Comparison of ENCODE assay signal across 10 cellular contexts in genomic region chr14:54653764-54654469, GRCh38.
DNase-seq lines count a peak whose midpoint lies in the region; ATAC-seq and TF ChIP-seq lines count a peak whose summit lies in the region.
"Had no signal": no experiment of that assay in that cellular context is flagged by ENCODE, and none has a peak within 500 bp of the region (broad histone marks: within the 10 kb centered on the region; RNA-seq: fewer than 3 reads in every experiment).

No MANE protein-coding gene starts in this region.

- TF ChIP-seq CTCF in lower lobe of right lung (IDR thresholded peaks at IDR 0.05), result no peak
- no peak for TF ChIP-seq CTCF in type B pancreatic cell (conservative IDR thresholded peaks at IDR 0.05)
- no peak for TF ChIP-seq CTCF in glutamatergic neuron (IDR thresholded peaks at IDR 0.05; ENCODE audit: partially characterized antibody, unreplicated experiment)

- H3K4me1 ChIP-seq in duodenal mucosa (ENCODE audit: control insufficient read depth in 1 of 2, insufficient read depth in 2 of 2, low read length in 2 of 2) (peaks cover 0 to 14% of the 10 kb centered on the region in 2 donors), lower lobe of right lung (peaks cover 51% of the 10 kb centered on the region)

- H3K36me3 Mint-ChIP-seq in type B pancreatic cell, result no peaks in the 10 kb centered on the region
- H3K36me3 Mint-ChIP-seq in glutamatergic neuron (ENCODE audit: unreplicated experiment), result no peaks in the 10 kb centered on the region

- H3K4me1 Mint-ChIP-seq in type B pancreatic cell (ENCODE audit: unreplicated experiment) (peaks cover 33% of the 10 kb centered on the region), glutamatergic neuron (ENCODE audit: low read depth, unreplicated experiment) (peaks cover 7% of the 10 kb centered on the region)

- H3K4me3 ChIP-seq in duodenal mucosa (ENCODE audit: low read depth in 1 of 2, low read length in 2 of 2), result no peak overlapping the region
- H3K4me3 ChIP-seq in lower lobe of right lung, result no peak overlapping the region

- intact Hi-C loops in lower lobe of right lung (cut with DNase I), result no loop called here

- no peaks in the 10 kb centered on the region for H3K27me3 ChIP-seq in duodenal mucosa (ENCODE audit: control insufficient read depth in 1 of 2, insufficient read depth in 2 of 2, low read length in 2 of 2)
- no peaks in the 10 kb centered on the region for H3K27me3 ChIP-seq in lower lobe of right lung (ENCODE audit: low read depth)

- peak overlapping the region; percentile 63 for H3K27ac ChIP-seq in duodenal mucosa (ENCODE audit: low read depth, low read length)
- H3K27ac ChIP-seq in lower lobe of right lung, result peak overlapping the region; percentile 76

- H3K27ac Mint-ChIP-seq in type B pancreatic cell (peak overlapping the region; percentile 70), glutamatergic neuron (ENCODE audit: unreplicated experiment) (no peak overlapping the region)
- H3K27ac Mint-ChIP-seq: T-helper 1 cell treated with Interleukin-12 subunit alpha and Interleukin-12 subunit beta and Interleukin-4 antibody, amounts not matched to agents 30 μg/mL and 1 μg/mL, for 36 hours had no signal

- peak overlapping the region in 1 of 2 donors; percentile 7 for H3K9ac ChIP-seq in duodenal mucosa (ENCODE audit: low read depth in 1 of 2, low read length in 2 of 2)

- H3K9me3 Mint-ChIP-seq in type B pancreatic cell (peaks cover 6% of the 10 kb centered on the region), glutamatergic neuron (ENCODE audit: unreplicated experiment) (peaks cover 4% of the 10 kb centered on the region)
- H3K9me3 Mint-ChIP-seq: T-helper 1 cell treated with Interleukin-12 subunit alpha and Interleukin-12 subunit beta and Interleukin-4 antibody, amounts not matched to agents 30 μg/mL and 1 μg/mL, for 36 hours had no signal

- H3K9me3 ChIP-seq in duodenal mucosa (ENCODE audit: control insufficient read depth in 1 of 2, low read length in 2 of 2), result no peaks in the 10 kb centered on the region
- no peaks in the 10 kb centered on the region for H3K9me3 ChIP-seq in lower lobe of right lung

- no peaks in the 10 kb centered on the region for H3K36me3 ChIP-seq in duodenal mucosa (ENCODE audit: control insufficient read depth in 1 of 2, insufficient read depth in 2 of 2, low read length in 2 of 2)
- no peaks in the 10 kb centered on the region for H3K36me3 ChIP-seq in lower lobe of right lung

- ATAC-seq in lower lobe of right lung (peak in 1 of 2 donors; percentile 4), HG03159 (IDR thresholded peaks at IDR 0.05; ENCODE audit: unreplicated experiment) (no peak)

- H3K27me3 Mint-ChIP-seq in type B pancreatic cell (no peaks in the 10 kb centered on the region), glutamatergic neuron (ENCODE audit: unreplicated experiment) (no peaks in the 10 kb centered on the region)

- H3K4me3 Mint-ChIP-seq in type B pancreatic cell (no peak overlapping the region), glutamatergic neuron (ENCODE audit: unreplicated experiment) (no peak overlapping the region)
- H3K4me3 Mint-ChIP-seq: T-helper 1 cell treated with Interleukin-12 subunit alpha and Interleukin-12 subunit beta and Interleukin-4 antibody, amounts not matched to agents 30 μg/mL and 1 μg/mL, for 36 hours had no signal

- DNase-seq in Kasumi-1 (lab: John Stamatoyannopoulos, UW), result peak; percentile 70 to 77
- DNase-seq in lower lobe of right lung, result no peak
- DNase-seq in type B pancreatic cell (ENCODE audit: extremely low spot score, unreplicated experiment), result no peak
- DNase-seq in pons (ENCODE audit: low spot score), result no peak
- DNase-seq in glutamatergic neuron, result no peak
- DNase-seq in SHP77 treated with DMSO at 0.1 percent for 48 hours (lab: John Stamatoyannopoulos, UW), result no peak
- DNase-seq: caudate nucleus had no signal

Comparison
In these comparisons a context has a peak if more than half of its experiments do, and no peak if none do; other contexts are left out.
1. DNase-seq: peak in Kasumi-1 (2 of 2); none in lower lobe of right lung (single experiment), type B pancreatic cell (single experiment), pons (single experiment), glutamatergic neuron (single experiment) and SHP77 treated with DMSO at 0.1 percent for 48 hours (single experiment).